ENCODE assay signal across 20 cellular contexts in genomic region chr4:14333616-14334015, GRCh38.
"Had no signal": no experiment of that assay in that cellular context is flagged by ENCODE, and none has a peak within 500 bp of the region (broad histone marks: within the 10 kb centered on the region; RNA-seq: fewer than 3 reads in every experiment).

No MANE protein-coding gene starts in this region.

- H3K27ac ChIP-seq: coronary artery, heart left ventricle, neutrophil, spleen, testis, tibial nerve, upper lobe of right lung, vagina had no signal

- H3K4me3 ChIP-seq: coronary artery, heart left ventricle, mucosa of descending colon, spleen, testis, tibial nerve, upper lobe of right lung, vagina had no signal

- ATAC-seq: heart left ventricle; left lobe of liver; mucosa of descending colon; naive thymus-derived CD8-positive, alpha-beta T cell; sciatic nerve; stimulated activated naive B cell treated with anti-CD40 and anti-IgM and Interleukin-4, amounts not matched to agents 10 μg/mL and 1 μg/mL and 100 μg/mL, for 72 hours; stimulated activated naive CD8-positive, alpha-beta T cell treated with anti-CD3 and anti-CD28 coated beads, Interleukin-15, amount 100 ng/mL, for 72 hours; upper lobe of right lung had no signal

- H3K36me3 ChIP-seq: heart left ventricle, neutrophil, spleen, tibial nerve, upper lobe of right lung, vagina had no signal

- H3K27me3 ChIP-seq: heart left ventricle, neutrophil, spleen, testis, tibial nerve, upper lobe of right lung, vagina had no signal

- H3K4me1 ChIP-seq: heart left ventricle, spleen, testis, tibial nerve, upper lobe of right lung, vagina had no signal

- H3K9me3 ChIP-seq: mucosa of descending colon, neutrophil, testis, tibial nerve, upper lobe of right lung, vagina had no signal

- DNase-seq: effector CD8-positive, alpha-beta T cell; heart left ventricle; hippocampal formation; mucosa of descending colon; naive thymus-derived CD8-positive, alpha-beta T cell; posterior cingulate gyrus; spleen; stimulated activated CD4-positive, alpha-beta T cell treated with anti-CD3 and anti-CD28 coated beads, Interleukin-15, amount 100 ng/mL, for 24 hours; stimulated activated CD4-positive, alpha-beta T cell treated with anti-CD3 and anti-CD28 coated beads, Interleukin-1b, Interleukin-23, amount 100 ng/mL, for 48 hours; stimulated activated CD4-positive, alpha-beta T cell treated with anti-CD3 and anti-CD28 coated beads, Interleukin-4, amount 100 ng/mL, for 24 hours; stimulated activated naive B cell treated with anti-CD40 and anti-IgM and Interleukin-4, amounts not matched to agents 10 μg/mL and 1 μg/mL and 100 μg/mL, for 72 hours; stimulated activated naive CD8-positive, alpha-beta T cell treated with anti-CD3 and anti-CD28 coated beads, Interleukin-15, amount 100 ng/mL, for 72 hours; testis; upper lobe of right lung had no signal
